Comparison of ENCODE assay signal across 9 cellular contexts in the genomic region with DNA sequence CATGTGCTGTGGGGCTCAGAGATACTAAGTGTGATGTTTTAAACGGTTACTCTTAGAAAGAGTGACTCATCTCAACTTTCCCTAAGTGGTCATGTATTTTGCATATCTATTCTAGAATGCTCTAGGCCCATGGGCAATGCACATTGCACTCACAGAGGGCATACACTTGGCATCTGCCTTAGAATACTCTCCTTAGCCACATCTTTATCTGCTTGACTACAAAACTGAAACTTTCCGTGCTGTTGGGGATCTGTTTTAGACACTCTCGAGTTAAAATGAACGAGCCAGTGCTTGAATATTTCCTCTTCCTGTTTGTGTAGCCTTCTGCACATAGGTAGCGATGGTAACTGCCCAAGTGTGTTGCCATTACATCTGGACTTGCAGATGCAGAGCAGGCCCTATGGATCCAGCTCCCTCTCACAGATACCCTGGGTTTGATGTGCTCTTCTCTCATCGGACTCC.
A peak's percentile ranks its signal among the peaks of the same experiment; 100 is the strongest.
DNase-seq lines count a peak whose midpoint lies in the region; ATAC-seq lines count a peak whose summit lies in the region.
"Had no signal": no experiment of that assay in that cellular context is flagged by ENCODE, and none has a peak within 500 bp of the region (broad histone marks: within the 10 kb centered on the region; RNA-seq: fewer than 3 reads in every experiment).

No MANE protein-coding gene starts in this region.

- H3K27ac Mint-ChIP-seq in T-cell: peak overlapping the region; percentile 86 to 87
- H3K27ac Mint-ChIP-seq: HFFc6 had no signal

- H3K4me3 Mint-ChIP-seq in T-cell: peak overlapping the region; percentile 13 to 67 (median 18)
- H3K4me3 Mint-ChIP-seq: HFFc6 had no signal

- peaks cover 51 to 54% (median 54%) of the 10 kb centered on the region in 3 donors for H3K4me1 Mint-ChIP-seq in T-cell

- H3K36me3 Mint-ChIP-seq in T-cell: no peaks in the 10 kb centered on the region

- POLR2A ChIA-PET in T-cell (lab: Charles Lee): interaction anchor here in 1 of 2 donors (0.7 kb wide), 1 partner anchor 72 kb away, joined by 3 read pairs; no protein-coding TSS in a partner anchor

- ATAC-seq in HG02885 (IDR thresholded peaks at IDR 0.05; ENCODE audit: poor library complexity, unreplicated experiment) (peak; percentile 60), T-cell (replicated peaks in 1 of 4) (peak; percentile 61 to 81 (median 71))
- ATAC-seq in stimulated activated naive CD8-positive, alpha-beta T cell treated with anti-CD3 and anti-CD28 coated beads, Interleukin-15, Interleukin-2, amounts not matched to agents 100 U/mL and 50 U/mL, for 24 hours: peak; percentile 76

- H3K9me3 Mint-ChIP-seq in T-cell: peaks cover 0 to 3% (median 0%) of the 10 kb centered on the region in 3 donors
- H3K9me3 Mint-ChIP-seq: HFFc6 had no signal

- peak; percentile 15 for DNase-seq in activated naive CD4-positive, alpha-beta T cell treated with Interleukin-2 at 50 U/mL for 16 hours
- DNase-seq in activated naive CD4-positive, alpha-beta T cell (lab: John Stamatoyannopoulos, UW): no peak
- DNase-seq in T-cell (peak in 2 of 34 experiments; percentile 17 to 18), anterior cingulate cortex (lab: John Stamatoyannopoulos, UW) (no peak), OCI-M2 (lab: John Stamatoyannopoulos, UW; ENCODE audit: unreplicated experiment) (no peak)
- no peak for DNase-seq in stimulated activated naive CD8-positive, alpha-beta T cell treated with anti-CD3 and anti-CD28 coated beads, Interleukin-15, Interleukin-2, amounts not matched to agents 100 U/mL and 50 U/mL, for 24 hours
- DNase-seq in NK-92 treated with Interleukin-12 subunit alpha and Interleukin-12 subunit beta, amount 100 ng/mL, for 24 hours (lab: John Stamatoyannopoulos, UW): no peak
- DNase-seq: HFFc6 had no signal

- CTCF ChIA-PET in T-cell (lab: Charles Lee): no interaction called here

- no peaks in the 10 kb centered on the region for H3K27me3 Mint-ChIP-seq in T-cell
